1 cellular context compared by ENCODE assay signal in genomic region chr7:2412587-2413201, GRCh38.
TF ChIP-seq lines count a peak whose summit lies in the region.

No MANE protein-coding gene starts in this region.

TF ChIP-seq in IMR-90, 13 proteins besides CTCF, POLR2A, EP300 and RAD21 (continued from another document):
- TF ChIP-seq MAFK (IDR thresholded peaks at IDR 0.05; ENCODE audit: low read depth, low read length), result no peak
- TF ChIP-seq ELK1 (IDR thresholded peaks at IDR 0.05; ENCODE audit: borderline replicate concordance, low read depth, low read length), result no peak
- no peak for TF ChIP-seq CHD1 (IDR thresholded peaks at IDR 0.05; ENCODE audit: low read depth, low read length)
- no peak for TF ChIP-seq BHLHE40 (IDR thresholded peaks at IDR 0.05; ENCODE audit: low read depth, low read length)
- TF ChIP-seq RFX5 (IDR thresholded peaks at IDR 0.05; ENCODE audit: low read depth, low read length), result no peak
- no peak for TF ChIP-seq FOS (IDR thresholded peaks at IDR 0.05; ENCODE audit: low read depth, low read length)
- no peak for TF ChIP-seq SMC3 (IDR thresholded peaks at IDR 0.05; ENCODE audit: low read depth, low read length)
- no peak for TF ChIP-seq CEBPB (IDR thresholded peaks at IDR 0.05; ENCODE audit: low read depth, low read length)
- no peak for TF ChIP-seq MXI1 (IDR thresholded peaks at IDR 0.05; ENCODE audit: borderline replicate concordance, low read depth, low read length)
- TF ChIP-seq NFE2L2 (IDR thresholded peaks at IDR 0.05; ENCODE audit: low read depth, low read length), result no peak
- no peak for TF ChIP-seq USF2 (IDR thresholded peaks at IDR 0.05; ENCODE audit: low read depth, low read length)
